ENCODE assay signal across 32 cellular contexts in the genomic region with DNA sequence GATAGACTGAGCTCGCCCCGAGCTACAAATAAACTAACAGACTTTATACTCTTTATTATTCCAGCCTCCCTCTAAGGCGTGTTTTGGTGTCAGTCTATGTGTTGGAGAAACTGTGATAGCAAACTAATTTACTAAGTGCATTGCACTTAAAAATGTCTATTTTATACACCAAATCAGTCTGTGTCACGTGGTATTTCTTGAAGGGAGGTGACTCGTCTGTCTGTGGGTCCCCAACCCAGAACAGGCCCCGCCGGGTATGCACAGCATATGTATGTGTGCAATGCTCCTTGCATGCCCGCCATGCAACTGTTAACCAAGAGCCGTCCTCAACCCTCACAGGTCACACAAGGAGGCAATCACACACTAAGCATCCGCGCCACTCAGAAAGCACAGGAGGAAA. TPM values are rescaled to one million over a fixed set of nuclear protein-coding genes. Genes with fewer than 3 reads are reported as not detected.
"Had no signal": no experiment of that assay in that cellular context is flagged by ENCODE, and none has a peak within 500 bp of the region (broad histone marks: within the 10 kb centered on the region; RNA-seq: fewer than 3 reads in every experiment).

No MANE protein-coding gene starts in this region.

- DNase-seq: naive B cell; naive thymus-derived CD8-positive, alpha-beta T cell; occipital lobe; pancreas; right cardiac atrium; spleen; stimulated activated CD4-positive, alpha-beta T cell treated with anti-CD3 and anti-CD28 coated beads, Interleukin-12 subunit alpha, Interleukin-12 subunit beta, amount 100 ng/mL, for 4 hours; stimulated activated CD4-positive, alpha-beta T cell treated with anti-CD3 and anti-CD28 coated beads, Interleukin-1b, Interleukin-23, amount 100 ng/mL, for 48 hours; stimulated activated CD4-positive, alpha-beta T cell treated with anti-CD3 and anti-CD28 coated beads, Interleukin-4, amount 100 ng/mL, for 1 hour; stimulated activated CD4-positive, alpha-beta T cell treated with anti-CD3 and anti-CD28 coated beads, Interleukin-4, amount 100 ng/mL, for 4 hours; stimulated activated CD8-positive, alpha-beta memory T cell treated with anti-CD3 and anti-CD28 coated beads, Interleukin-4, amount 100 ng/mL, for 48 hours; stimulated activated naive CD4-positive, alpha-beta T cell; stimulated activated naive CD8-positive, alpha-beta T cell treated with anti-CD3 and anti-CD28 coated beads, Interleukin-15, amount 100 ng/mL, for 72 hours; stimulated activated naive CD8-positive, alpha-beta T cell treated with anti-CD3 and anti-CD28 coated beads, Interleukin-15, Interleukin-2, amounts not matched to agents 100 U/mL and 50 U/mL, for 24 hours; substantia nigra; testis; tibial artery; transverse colon; upper lobe of left lung had no signal

- H3K9me3 Mint-ChIP-seq: naive thymus-derived CD8-positive, alpha-beta T cell; natural killer cell treated with Interleukin-12 subunit alpha and Interleukin-12 subunit beta and Interleukin-15 and Interleukin-18, amount 100 ng/mL, for 72 hours; neural progenitor cell; stimulated activated memory B cell treated with anti-CD40 and anti-IgM and Interleukin-4, amounts not matched to agents 10 μg/mL and 1 μg/mL and 100 μg/mL, for 72 hours; stimulated activated naive CD8-positive, alpha-beta T cell treated with anti-CD3 and anti-CD28 coated beads, Interleukin-15, amount 100 ng/mL, for 72 hours had no signal

- H3K36me3 ChIP-seq: neural progenitor cell, pancreas, prostate gland, spleen, suprapubic skin, tibial artery, transverse colon, upper lobe of left lung, vagina had no signal

- FAIRE-seq: pancreas, urothelium cell line had no signal

- H3K27me3 ChIP-seq: testis had no signal

- H3K36me3 Mint-ChIP-seq: naive B cell; naive thymus-derived CD8-positive, alpha-beta T cell; natural killer cell treated with Interleukin-12 subunit alpha and Interleukin-12 subunit beta and Interleukin-15 and Interleukin-18, amount 100 ng/mL, for 72 hours; neural progenitor cell; stimulated activated memory B cell treated with anti-CD40 and anti-IgM and Interleukin-4, amounts not matched to agents 10 μg/mL and 1 μg/mL and 100 μg/mL, for 72 hours had no signal

- ATAC-seq: naive thymus-derived CD8-positive, alpha-beta T cell; natural killer cell treated with Interleukin-12 subunit alpha and Interleukin-12 subunit beta and Interleukin-15 and Interleukin-18, amount 100 ng/mL, for 72 hours; pancreas; right cardiac atrium; sciatic nerve; stimulated activated memory B cell treated with anti-CD40 and anti-IgM and Interleukin-4, amounts not matched to agents 10 μg/mL and 1 μg/mL and 100 μg/mL, for 72 hours; stimulated activated naive CD8-positive, alpha-beta T cell treated with anti-CD3 and anti-CD28 coated beads, Interleukin-15, amount 100 ng/mL, for 72 hours; stimulated activated naive CD8-positive, alpha-beta T cell treated with anti-CD3 and anti-CD28 coated beads, Interleukin-15, Interleukin-2, amounts not matched to agents 100 U/mL and 50 U/mL, for 24 hours had no signal

- H2AFZ ChIP-seq: neural progenitor cell had no signal

- H3K27ac ChIP-seq: neural progenitor cell, pancreas, prostate gland, skin epidermis, spleen, suprapubic skin, testis, tibial artery, transverse colon, upper lobe of left lung, vagina had no signal

- H3K4me3 ChIP-seq: neural progenitor cell, pancreas, prostate gland, skin epidermis, smooth muscle cell, spleen, suprapubic skin, testis, tibial artery, transverse colon, upper lobe of left lung, vagina had no signal

- H3K4me3 Mint-ChIP-seq: naive B cell; naive thymus-derived CD8-positive, alpha-beta T cell; natural killer cell treated with Interleukin-12 subunit alpha and Interleukin-12 subunit beta and Interleukin-15 and Interleukin-18, amount 100 ng/mL, for 72 hours; neural progenitor cell; stimulated activated memory B cell treated with anti-CD40 and anti-IgM and Interleukin-4, amounts not matched to agents 10 μg/mL and 1 μg/mL and 100 μg/mL, for 72 hours; stimulated activated naive CD8-positive, alpha-beta T cell treated with anti-CD3 and anti-CD28 coated beads, Interleukin-15, amount 100 ng/mL, for 72 hours had no signal

- H3K9ac ChIP-seq: neural progenitor cell had no signal

- H3K4me1 ChIP-seq: pancreas, prostate gland had no signal

- H3K4me2 ChIP-seq: neural progenitor cell, smooth muscle cell had no signal

- H3K27ac Mint-ChIP-seq: naive B cell; natural killer cell treated with Interleukin-12 subunit alpha and Interleukin-12 subunit beta and Interleukin-15 and Interleukin-18, amount 100 ng/mL, for 72 hours; neural progenitor cell; stimulated activated memory B cell treated with anti-CD40 and anti-IgM and Interleukin-4, amounts not matched to agents 10 μg/mL and 1 μg/mL and 100 μg/mL, for 72 hours; stimulated activated naive CD8-positive, alpha-beta T cell treated with anti-CD3 and anti-CD28 coated beads, Interleukin-15, amount 100 ng/mL, for 72 hours had no signal

- H3K4me1 Mint-ChIP-seq: naive B cell; stimulated activated memory B cell treated with anti-CD40 and anti-IgM and Interleukin-4, amounts not matched to agents 10 μg/mL and 1 μg/mL and 100 μg/mL, for 72 hours had no signal

- H3K9me3 ChIP-seq: pancreas, prostate gland, spleen, suprapubic skin, testis, tibial artery, transverse colon, upper lobe of left lung, vagina had no signal

RNA-seq across cellular contexts. Expression of a gene that starts 4.4 kb away (rescaled TPM):
- total RNA-seq: naive thymus-derived CD8-positive, alpha-beta T cell; natural killer cell treated with Interleukin-12 subunit alpha and Interleukin-12 subunit beta and Interleukin-15 and Interleukin-18, amount 100 ng/mL, for 72 hours; osteoblast; pulmonary artery endothelial cell; renal cortical epithelial cell; right cardiac atrium; sciatic nerve; smooth muscle cell; suprapubic skin had no signal
- polyA plus RNA-seq: naive thymus-derived CD8-positive, alpha-beta T cell had no signal
